22 cellular contexts compared by ENCODE assay signal in the genomic region with DNA sequence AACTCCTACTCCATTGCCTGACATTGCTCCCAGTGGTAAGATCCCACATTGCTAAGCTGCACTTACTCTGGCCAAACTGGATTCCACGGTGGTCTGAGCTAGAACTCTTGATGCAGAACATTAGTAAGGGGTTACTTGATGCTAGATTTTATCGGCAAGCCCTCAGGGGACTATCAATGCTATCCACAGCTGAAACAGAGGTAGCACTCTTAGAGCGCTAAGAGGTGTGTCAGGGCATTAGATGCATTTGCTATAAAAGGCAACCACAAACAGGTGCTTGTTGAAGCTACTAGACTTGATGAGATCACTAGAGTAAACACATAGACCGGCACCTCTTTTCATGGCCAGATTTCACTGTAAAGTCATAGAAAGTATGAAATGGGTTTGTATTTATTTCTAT.
DNase-seq lines count a peak whose midpoint lies in the region; ATAC-seq and TF ChIP-seq lines count a peak whose summit lies in the region.
"Had no signal": no experiment of that assay in that cellular context is flagged by ENCODE, and none has a peak within 500 bp of the region (broad histone marks: within the 10 kb centered on the region; RNA-seq: fewer than 3 reads in every experiment).

No MANE protein-coding gene starts in this region.

- DNase-seq in DMS79 (lab: John Stamatoyannopoulos, UW): peak; percentile 89
- peak; percentile 89 for DNase-seq in NCI-H1436 treated with DMSO at 0.1 percent for 48 hours (lab: John Stamatoyannopoulos, UW)
- DNase-seq in NCI-H774 (lab: John Stamatoyannopoulos, UW): peak; percentile 41
- DNase-seq in lower lobe of right lung: no peak
- DNase-seq in activated naive CD4-positive, alpha-beta T cell (lab: John Stamatoyannopoulos, UW): no peak
- no peak for DNase-seq in activated T-cell treated with anti-CD3 and anti-CD28 coated beads, Interleukin-2, amount 50 U/mL, for 24 hours
- DNase-seq in hypothalamus (lab: John Stamatoyannopoulos, UW): no peak
- DNase-seq: activated CD8-positive, alpha-beta memory T cell treated with anti-CD3 and anti-CD28 coated beads for 24 hours; CD4-positive, alpha-beta memory T cell; dermis blood vessel endothelial cell; H9; left ventricle myocardium inferior; NCI-H524 treated with DMSO at 0.1 percent for 48 hours; right lobe of liver; stimulated activated naive CD4-positive, alpha-beta T cell treated with Interleukin-2 at 50 U/mL for 16 hours; T-helper 9 cell; transverse colon had no signal

- H3K27ac Mint-ChIP-seq in activated T-cell treated with anti-CD3 and anti-CD28 coated beads, Interleukin-2, amount 50 U/mL, for 24 hours: no peak overlapping the region
- H3K27ac Mint-ChIP-seq: CD4-positive, alpha-beta memory T cell; H9 had no signal

- no peaks in the 10 kb centered on the region for H3K27me3 Mint-ChIP-seq in activated T-cell treated with anti-CD3 and anti-CD28 coated beads, Interleukin-2, amount 50 U/mL, for 24 hours
- H3K27me3 Mint-ChIP-seq: CD4-positive, alpha-beta memory T cell had no signal

- no peak overlapping the region for H3K27ac ChIP-seq in lower lobe of right lung
- H3K27ac ChIP-seq: left ventricle myocardium inferior, right lobe of liver, SK-N-MC, transverse colon had no signal

- H3K9me3 Mint-ChIP-seq in activated T-cell treated with anti-CD3 and anti-CD28 coated beads, Interleukin-2, amount 50 U/mL, for 24 hours: no peaks in the 10 kb centered on the region
- H3K9me3 Mint-ChIP-seq: H9 had no signal

- H3K4me3 ChIP-seq in lower lobe of right lung: no peak overlapping the region
- H3K4me3 ChIP-seq: K562, left ventricle myocardium inferior, right lobe of liver, SK-N-MC, transverse colon had no signal

- no peak for TF ChIP-seq CTCF in lower lobe of right lung (IDR thresholded peaks at IDR 0.05)

- no peaks in the 10 kb centered on the region for H3K36me3 ChIP-seq in lower lobe of right lung
- H3K36me3 ChIP-seq: left ventricle myocardium inferior, right lobe of liver, transverse colon had no signal

- no peaks in the 10 kb centered on the region for H3K36me3 Mint-ChIP-seq in activated T-cell treated with anti-CD3 and anti-CD28 coated beads, Interleukin-2, amount 50 U/mL, for 24 hours (ENCODE audit: low read depth)
- H3K36me3 Mint-ChIP-seq: CD4-positive, alpha-beta memory T cell had no signal

- no peaks in the 10 kb centered on the region for H3K9me3 ChIP-seq in lower lobe of right lung
- H3K9me3 ChIP-seq: left ventricle myocardium inferior, right lobe of liver, transverse colon had no signal

- H3K4me1 ChIP-seq in lower lobe of right lung: no peaks in the 10 kb centered on the region
- H3K4me1 ChIP-seq: left ventricle myocardium inferior, right lobe of liver had no signal

- peaks cover 6% of the 10 kb centered on the region for H3K4me1 Mint-ChIP-seq in activated T-cell treated with anti-CD3 and anti-CD28 coated beads, Interleukin-2, amount 50 U/mL, for 24 hours (ENCODE audit: low read depth)

- H3K4me3 Mint-ChIP-seq in activated T-cell treated with anti-CD3 and anti-CD28 coated beads, Interleukin-2, amount 50 U/mL, for 24 hours: no peak overlapping the region
- H3K4me3 Mint-ChIP-seq: H9 had no signal

- H3K27me3 ChIP-seq in lower lobe of right lung (ENCODE audit: low read depth): no peaks in the 10 kb centered on the region
- H3K27me3 ChIP-seq: right lobe of liver, transverse colon had no signal

- ATAC-seq in lower lobe of right lung (peak; percentile 48 to 49), GM19397 (IDR thresholded peaks at IDR 0.05; ENCODE audit: unreplicated experiment) (no peak)
- ATAC-seq: activated CD4-positive, CD25-positive, alpha-beta regulatory T cell treated with anti-CD3 and anti-CD28 coated beads, Interleukin-2, amount 50 U/mL, for 24 hours; K562; Panc1; right lobe of liver had no signal

- intact Hi-C loops in lower lobe of right lung (cut with DNase I): no loop called here

Comparison
In these comparisons a context has a peak if more than half of its experiments do, and no peak if none do; other contexts are left out.
1. DNase-seq: peak in DMS79 (single experiment), NCI-H1436 treated with DMSO at 0.1 percent for 48 hours (single experiment) and NCI-H774 (single experiment); none in lower lobe of right lung (single experiment), activated naive CD4-positive, alpha-beta T cell (0 of 4), activated T-cell treated with anti-CD3 and anti-CD28 coated beads, Interleukin-2, amount 50 U/mL, for 24 hours (single experiment) and hypothalamus (0 of 51).